Comparison of ENCODE assay signal across 39 cellular contexts in the genomic region with DNA sequence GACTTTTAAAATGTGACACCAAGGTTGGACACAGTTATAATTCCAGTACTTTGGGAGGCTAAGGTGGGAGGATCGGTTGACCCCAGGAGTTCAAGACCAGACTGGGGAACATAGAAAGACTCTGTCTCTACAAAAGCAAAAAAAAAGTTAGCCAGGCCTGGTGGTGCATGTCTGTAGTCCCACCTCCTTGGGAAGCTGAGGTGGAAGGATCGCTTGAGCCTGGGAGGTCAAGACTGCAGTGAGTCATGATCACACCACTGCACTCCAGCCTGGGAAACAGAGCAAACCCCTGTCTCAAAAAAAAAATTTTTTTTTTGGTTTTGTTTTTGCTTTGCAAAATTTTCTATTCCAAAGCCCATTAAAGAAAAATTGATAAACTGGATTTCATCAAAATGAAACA.
DNase-seq lines count a peak whose midpoint lies in the region; ATAC-seq, FAIRE-seq and TF ChIP-seq lines count a peak whose summit lies in the region.
"Had no signal": no experiment of that assay in that cellular context is flagged by ENCODE, and none has a peak within 500 bp of the region (broad histone marks: within the 10 kb centered on the region; RNA-seq: fewer than 3 reads in every experiment).

No MANE protein-coding gene starts in this region.

- H3K36me3 Mint-ChIP-seq in activated CD8-positive, alpha-beta T cell treated with anti-CD3 and anti-CD28 coated beads, Interleukin-2, amount 10 ng/mL, durations not matched to agents 7 days and 5 days (ENCODE audit: low read depth) = no peaks in the 10 kb centered on the region

- H3K4me1 Mint-ChIP-seq in activated CD8-positive, alpha-beta T cell treated with anti-CD3 and anti-CD28 coated beads, Interleukin-2, amount 10 ng/mL, durations not matched to agents 7 days and 5 days (ENCODE audit: low read depth) = no peaks in the 10 kb centered on the region
- H3K4me1 Mint-ChIP-seq: activated CD4-positive, alpha-beta T cell treated with anti-CD3 and anti-CD28 coated beads for 36 hours; B cell; natural killer cell had no signal

- no peak overlapping the region for H3K27ac Mint-ChIP-seq in activated CD8-positive, alpha-beta T cell treated with anti-CD3 and anti-CD28 coated beads, Interleukin-2, amount 10 ng/mL, durations not matched to agents 7 days and 5 days
- H3K27ac Mint-ChIP-seq: activated CD4-positive, alpha-beta T cell treated with anti-CD3 and anti-CD28 coated beads for 36 hours; activated T-cell treated with anti-CD3 and anti-CD28 coated beads, Interleukin-2, amount 50 U/mL, for 24 hours; B cell; CD8-positive, alpha-beta T cell; immature natural killer cell; mesothelial cell of epicardium; natural killer cell; T-helper 2 cell treated with Interferon-gamma antibody and Interleukin-4, amounts not matched to agents 5 μg/mL and 100 μg/mL, for 36 hours had no signal

- H3K79me2 ChIP-seq in ACC112 (ENCODE audit: control insufficient read depth, insufficient read depth, low read length, unreplicated experiment) = no peaks in the 10 kb centered on the region

- H3K4me3 Mint-ChIP-seq in activated CD8-positive, alpha-beta T cell treated with anti-CD3 and anti-CD28 coated beads, Interleukin-2, amount 10 ng/mL, durations not matched to agents 7 days and 5 days = no peak overlapping the region
- H3K4me3 Mint-ChIP-seq: activated CD4-positive, alpha-beta T cell treated with anti-CD3 and anti-CD28 coated beads for 36 hours; activated T-cell treated with anti-CD3 and anti-CD28 coated beads, Interleukin-2, amount 50 U/mL, for 24 hours; B cell; CD8-positive, alpha-beta T cell; immature natural killer cell; mesothelial cell of epicardium; natural killer cell; T-helper 2 cell treated with Interferon-gamma antibody and Interleukin-4, amounts not matched to agents 5 μg/mL and 100 μg/mL, for 36 hours had no signal

- peaks cover 19% of the 10 kb centered on the region for H3K4me1 ChIP-seq in ACC112 (ENCODE audit: control insufficient read depth, insufficient read depth, low read length, unreplicated experiment)
- H3K4me1 ChIP-seq: body of pancreas, gastrocnemius medialis, stomach, thyroid gland had no signal

- in situ Hi-C loops in brain microvascular endothelial cell (cut with HindIII; ENCODE audit: low pct_ligation_motif_present, low sequenced_read_pairs) = no loop called here

- no peak overlapping the region for H2AFZ ChIP-seq in ACC112 (ENCODE audit: low read length, unreplicated experiment)

- no peaks in the 10 kb centered on the region for H3K27me3 Mint-ChIP-seq in activated CD8-positive, alpha-beta T cell treated with anti-CD3 and anti-CD28 coated beads, Interleukin-2, amount 10 ng/mL, durations not matched to agents 7 days and 5 days (ENCODE audit: low read depth)
- H3K27me3 Mint-ChIP-seq: activated CD4-positive, alpha-beta T cell treated with anti-CD3 and anti-CD28 coated beads for 36 hours; activated T-cell treated with anti-CD3 and anti-CD28 coated beads, Interleukin-2, amount 50 U/mL, for 24 hours; B cell had no signal

- H3K4me3 ChIP-seq in ACC112 (ENCODE audit: low read depth, low read length) = peak overlapping the region; percentile 21; the same call in 1 of the 2 replicates
- no peak overlapping the region for H3K4me3 ChIP-seq in brain microvascular endothelial cell (ENCODE audit: low read depth, low read length)
- H3K4me3 ChIP-seq: body of pancreas, gastrocnemius medialis, stomach, thyroid gland had no signal

- POLR2A ChIA-PET in activated CD8-positive, alpha-beta T cell treated with anti-CD3 and anti-CD28 coated beads, Interleukin-2, amount 10 ng/mL, durations not matched to agents 7 days and 5 days (lab: Charles Lee) = no interaction called here

- peak overlapping the region; percentile 83 for H3K27ac ChIP-seq in ACC112 (ENCODE audit: low read depth, low read length)
- H3K27ac ChIP-seq in brain microvascular endothelial cell = peak overlapping the region; percentile 64
- H3K27ac ChIP-seq: body of pancreas, gastrocnemius medialis, stomach, thyroid gland had no signal

- DNase-seq in HTR-8/SVneo (ENCODE audit: insufficient read length, low spot score) = no peak
- DNase-seq in brain microvascular endothelial cell = peak; percentile 71
- DNase-seq in kidney glomerular epithelial cell (lab: John Stamatoyannopoulos, UW) = peak; percentile 18
- DNase-seq in ureter (ENCODE audit: low spot score) = no peak
- DNase-seq in HUDEP-2 (lab: John Stamatoyannopoulos, UW; ENCODE audit: unreplicated experiment in 76 of 76) = no peak
- no peak for DNase-seq in midbrain (lab: John Stamatoyannopoulos, UW)
- DNase-seq in activated CD8-positive, alpha-beta T cell treated with anti-CD3 and anti-CD28 coated beads, Interleukin-2, amount 10 ng/mL, durations not matched to agents 7 days and 5 days = no peak
- DNase-seq: activated CD4-positive, alpha-beta T cell treated with anti-CD3 and anti-CD28 coated beads for 36 hours; activated gamma-delta T cell treated with Interleukin-2 at 50 U/mL for 16 hours; activated T-cell treated with anti-CD3 and anti-CD28 coated beads, Interleukin-2, amount 50 U/mL, for 24 hours; body of pancreas; CD8-positive, alpha-beta T cell; effector CD8-positive, alpha-beta T cell; gastrocnemius medialis; GF-D8; hippocampal formation; immature natural killer cell; Karpas-422; left ventricle myocardium superior; natural killer cell; NCI-H1048; NCI-H187; NCI-H526; NK-92 treated with Interleukin-12 subunit alpha and Interleukin-12 subunit beta, amount 100 ng/mL, for 24 hours; occipital lobe; PC-3; Right ventricle myocardium superior; small intestine; stimulated activated CD4-positive, alpha-beta T cell treated with anti-CD3 and anti-CD28 coated beads, Interleukin-1b, Interleukin-23, amount 100 ng/mL, for 48 hours; stimulated activated CD8-positive, alpha-beta memory T cell treated with anti-CD3 and anti-CD28 coated beads, Interleukin-4, amount 100 ng/mL, for 48 hours; stomach; thyroid gland had no signal

- TF ChIP-seq CTCF in brain microvascular endothelial cell (IDR thresholded peaks at IDR 0.05; ENCODE audit: low read depth, low read length, missing control alignments) = no peak

- H3K27me3 ChIP-seq in ACC112 (ENCODE audit: insufficient read depth, low read length) = no peaks in the 10 kb centered on the region
- no peaks in the 10 kb centered on the region for H3K27me3 ChIP-seq in brain microvascular endothelial cell (replicated peaks)
- H3K27me3 ChIP-seq: body of pancreas, gastrocnemius medialis, stomach, thyroid gland had no signal

- FAIRE-seq in HTR-8/SVneo (lab: Jason Lieb, UNC) = peak; percentile 44
- FAIRE-seq: A204.1, small intestine had no signal

- H3K9me3 Mint-ChIP-seq in activated CD8-positive, alpha-beta T cell treated with anti-CD3 and anti-CD28 coated beads, Interleukin-2, amount 10 ng/mL, durations not matched to agents 7 days and 5 days (ENCODE audit: insufficient read depth) = no peaks in the 10 kb centered on the region
- H3K9me3 Mint-ChIP-seq: T-helper 2 cell treated with Interferon-gamma antibody and Interleukin-4, amounts not matched to agents 5 μg/mL and 100 μg/mL, for 36 hours had no signal

- ATAC-seq in activated CD8-positive, alpha-beta T cell treated with anti-CD3 and anti-CD28 coated beads, Interleukin-2, amount 10 ng/mL, durations not matched to agents 7 days and 5 days = no peak
- ATAC-seq: activated CD4-positive, alpha-beta T cell treated with anti-CD3 and anti-CD28 coated beads for 36 hours; body of pancreas; CD8-positive, alpha-beta T cell; esophagus mucosa; gastrocnemius medialis; HCT116; left ventricle myocardium superior; natural killer cell; PC-3 had no signal

- CTCF ChIA-PET in activated CD8-positive, alpha-beta T cell treated with anti-CD3 and anti-CD28 coated beads, Interleukin-2, amount 10 ng/mL, durations not matched to agents 7 days and 5 days (lab: Charles Lee) = interaction anchor here (0.9 kb wide), 1 partner anchor 13 kb away, joined by 3 read pairs; no protein-coding TSS in a partner anchor

- H3K36me3 ChIP-seq in ACC112 (ENCODE audit: insufficient read depth, low read length) (0 out of 2 replicates have a peak, but pooled peaks cover 8% of the 10 kb centered on the region), brain microvascular endothelial cell (replicated peaks) (no peaks in the 10 kb centered on the region)
- H3K36me3 ChIP-seq: thyroid gland had no signal

Comparison
In these comparisons a context has a peak if more than half of its experiments do, and no peak if none do; other contexts are left out.
1. DNase-seq: peak in brain microvascular endothelial cell (single experiment) and kidney glomerular epithelial cell (single experiment); none in HTR-8/SVneo (single experiment), ureter (single experiment), HUDEP-2 (0 of 76), midbrain (single experiment) and activated CD8-positive, alpha-beta T cell treated with anti-CD3 and anti-CD28 coated beads, Interleukin-2, amount 10 ng/mL, durations not matched to agents 7 days and 5 days (single experiment).